33 cellular contexts compared by ENCODE assay signal in the genomic region with DNA sequence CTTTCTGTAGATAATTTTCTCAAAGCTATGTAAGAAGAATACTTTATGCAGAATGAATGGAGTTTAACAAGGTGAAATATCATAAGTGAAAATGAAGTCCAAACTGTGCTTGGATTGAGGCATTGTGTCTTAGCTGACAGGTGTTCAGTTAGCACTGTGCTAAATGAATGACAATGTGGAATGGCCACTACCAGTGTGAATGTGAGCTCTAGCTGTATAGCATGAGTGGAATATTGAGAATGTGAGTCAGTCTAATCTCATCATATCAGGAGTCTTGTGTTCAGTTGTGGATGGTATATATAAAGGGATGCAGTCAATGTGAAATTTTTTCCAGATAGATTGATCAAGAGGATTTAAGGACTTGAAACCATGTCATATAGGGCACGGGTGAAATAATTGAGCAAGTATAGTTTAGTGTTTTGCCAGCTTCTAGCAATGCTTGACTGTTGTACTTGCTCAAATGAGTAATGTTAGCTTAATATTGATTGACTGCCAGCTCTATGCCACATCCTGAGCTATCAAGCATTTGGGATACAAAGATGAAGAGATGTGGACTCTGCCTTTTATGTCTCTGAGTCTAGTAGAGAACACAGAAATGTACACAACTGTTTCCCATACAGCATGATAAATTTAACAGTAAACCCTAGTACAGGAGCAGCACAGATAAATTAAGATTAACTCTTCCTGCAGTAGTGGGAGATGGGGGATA. TPM values are rescaled to one million over a fixed set of nuclear protein-coding genes. Genes with fewer than 3 reads are reported as not detected.
"Had no signal": no experiment of that assay in that cellular context is flagged by ENCODE, and none has a peak within 500 bp of the region (broad histone marks: within the 10 kb centered on the region; RNA-seq: fewer than 3 reads in every experiment).

No MANE protein-coding gene starts in this region.

- H3K4me1 Mint-ChIP-seq: naive thymus-derived CD8-positive, alpha-beta T cell; nephron progenitor cell; stimulated activated naive CD8-positive, alpha-beta T cell treated with anti-CD3 and anti-CD28 coated beads, Interleukin-15, amount 100 ng/mL, for 72 hours had no signal

- H3K4me3 ChIP-seq: coronary artery, esophagus muscularis mucosa, gastroesophageal sphincter, heart left ventricle, hepatocyte, left lung, psoas muscle, suprapubic skin, vagina had no signal

- ATAC-seq: effector memory CD8-positive, alpha-beta T cell; foreskin keratinocyte; gastroesophageal sphincter; left lung; naive thymus-derived CD8-positive, alpha-beta T cell; psoas muscle; right cardiac atrium; stimulated activated naive CD8-positive, alpha-beta T cell treated with anti-CD3 and anti-CD28 coated beads, Interleukin-15, amount 100 ng/mL, for 72 hours had no signal

- H3K4me1 ChIP-seq: esophagus muscularis mucosa, foreskin keratinocyte, gastroesophageal sphincter, left lung, psoas muscle, suprapubic skin, vagina had no signal

- H3K4me2 ChIP-seq: hepatocyte had no signal

- H3K27ac ChIP-seq: coronary artery, epithelial cell of prostate, esophagus muscularis mucosa, foreskin keratinocyte, gastroesophageal sphincter, heart left ventricle, hepatocyte, left lung, psoas muscle, suprapubic skin, vagina had no signal

- H3K36me3 Mint-ChIP-seq: naive thymus-derived CD8-positive, alpha-beta T cell had no signal

- DNase-seq: dermis blood vessel endothelial cell; effector memory CD8-positive, alpha-beta T cell; foreskin keratinocyte; heart left ventricle; kidney; left lung; mesenchymal stem cell; naive thymus-derived CD8-positive, alpha-beta T cell; nephron progenitor cell; nucleus accumbens; psoas muscle; right cardiac atrium; small intestine; stimulated activated CD4-positive, alpha-beta T cell treated with anti-CD3 and anti-CD28 coated beads, Interleukin-15, amount 100 ng/mL, for 24 hours; stimulated activated CD4-positive, alpha-beta T cell treated with anti-CD3 and anti-CD28 coated beads, Interleukin-2, amount 100 ng/mL, for 48 hours; stimulated activated naive CD4-positive, alpha-beta T cell; stimulated activated naive CD8-positive, alpha-beta T cell treated with anti-CD3 and anti-CD28 coated beads, Interleukin-15, amount 100 ng/mL, for 72 hours; trophoblast cell had no signal

- H3K27ac Mint-ChIP-seq: effector memory CD8-positive, alpha-beta T cell; mesothelial cell of epicardium; naive thymus-derived CD8-positive, alpha-beta T cell; nephron progenitor cell; stimulated activated naive CD8-positive, alpha-beta T cell treated with anti-CD3 and anti-CD28 coated beads, Interleukin-15, amount 100 ng/mL, for 72 hours had no signal

- H3K9me3 Mint-ChIP-seq: effector memory CD8-positive, alpha-beta T cell; mesothelial cell of epicardium; naive thymus-derived CD8-positive, alpha-beta T cell; stimulated activated naive CD8-positive, alpha-beta T cell treated with anti-CD3 and anti-CD28 coated beads, Interleukin-15, amount 100 ng/mL, for 72 hours had no signal

- H3K36me3 ChIP-seq: left lung, suprapubic skin, vagina had no signal

- H3K4me3 Mint-ChIP-seq: effector memory CD8-positive, alpha-beta T cell; mesothelial cell of epicardium; naive thymus-derived CD8-positive, alpha-beta T cell; nephron progenitor cell; stimulated activated naive CD8-positive, alpha-beta T cell treated with anti-CD3 and anti-CD28 coated beads, Interleukin-15, amount 100 ng/mL, for 72 hours had no signal

- H2AFZ ChIP-seq: hepatocyte had no signal

- H3K79me2 ChIP-seq: hepatocyte had no signal

- H3K9me3 ChIP-seq: esophagus muscularis mucosa, gastroesophageal sphincter, heart left ventricle, left lung, psoas muscle, suprapubic skin, vagina had no signal

- H3K27me3 ChIP-seq: esophagus muscularis mucosa, foreskin keratinocyte, gastroesophageal sphincter, heart left ventricle, hepatocyte, left lung, suprapubic skin, vagina had no signal

RNA-seq across cellular contexts. Expression of gene RAG2, which starts 10.6 kb away (rescaled TPM):
- total RNA-seq: dermis blood vessel endothelial cell; esophagus muscularis mucosa; fibroblast of lung; foreskin keratinocyte; gastroesophageal sphincter; heart left ventricle; hepatocyte; kidney; left lung; lower leg skin; lung microvascular endothelial cell; mesothelial cell of epicardium; mucosa of gallbladder; naive thymus-derived CD8-positive, alpha-beta T cell; osteocyte; psoas muscle; renal cortical epithelial cell; right cardiac atrium; suprapubic skin; ureter; vagina had no signal
